In genomic region chr5:61604626-61605025, GRCh38 we compare ENCODE assay signal across 20 cellular contexts.
A peak's percentile ranks its signal among the peaks of the same experiment; 100 is the strongest.
DNase-seq lines count a peak whose midpoint lies in the region; ATAC-seq and TF ChIP-seq lines count a peak whose summit lies in the region.
"Had no signal": no experiment of that assay in that cellular context is flagged by ENCODE, and none has a peak within 500 bp of the region (broad histone marks: within the 10 kb centered on the region; RNA-seq: fewer than 3 reads in every experiment).

No MANE protein-coding gene starts in this region.

- H3K4me1 ChIP-seq in prostate gland (replicated peaks) (peaks cover 16% of the 10 kb centered on the region), tibial artery (peaks cover 1 to 18% (median 13%) of the 10 kb centered on the region in 4 donors)
- H3K4me1 ChIP-seq in CD8-positive, alpha-beta T cell (ENCODE audit: insufficient read depth, low read length), result no peaks in the 10 kb centered on the region

- TF ChIP-seq CTCF in VCaP (conservative IDR thresholded peaks at IDR 0.05), result no peak
- TF ChIP-seq CTCF in prostate gland (IDR thresholded peaks at IDR 0.05), result no peak
- no peak for TF ChIP-seq CTCF in tibial artery (IDR thresholded peaks at IDR 0.05)
- TF ChIP-seq CTCF in CD8-positive, alpha-beta T cell (IDR thresholded peaks at IDR 0.05), result no peak

- H3K36me3 Mint-ChIP-seq in CD8-positive, alpha-beta T cell, result no peaks in the 10 kb centered on the region

- peak; percentile 38 for DNase-seq in EL
- peak; percentile 11 for DNase-seq in iris pigment epithelial cell (ENCODE audit: low read depth)
- DNase-seq in prostate gland (ENCODE audit: low spot score), result peak; percentile 22
- no peak for DNase-seq in tibial artery
- no peak for DNase-seq in SKM-1 treated with dmso at 0.1 percent for 144 hours (lab: John Stamatoyannopoulos, UW; ENCODE audit: unreplicated experiment)
- DNase-seq in NCI-H1417 (lab: John Stamatoyannopoulos, UW), result no peak
- no peak for DNase-seq in CD8-positive, alpha-beta T cell
- DNase-seq: CD4-positive, alpha-beta T cell; GOT3; KG1; MM.1S; NCI-H1105 treated with DMSO at 0.1 percent for 48 hours; NCI-H2029; NCI-H2171 treated with DMSO at 0.1 percent for 48 hours; NCI-H82; Peyer's patch; SIG-M5 had no signal

- no peaks in the 10 kb centered on the region for H3K9me3 Mint-ChIP-seq in CD8-positive, alpha-beta T cell
- H3K9me3 Mint-ChIP-seq: CD4-positive, alpha-beta T cell had no signal

- H3K27ac Mint-ChIP-seq in CD8-positive, alpha-beta T cell, result no peak overlapping the region
- H3K27ac Mint-ChIP-seq: B cell; CD4-positive, alpha-beta T cell had no signal

- no peaks in the 10 kb centered on the region for H3K4me1 Mint-ChIP-seq in CD8-positive, alpha-beta T cell (ENCODE audit: low read depth)
- H3K4me1 Mint-ChIP-seq: B cell had no signal

- no peaks in the 10 kb centered on the region for H3K36me3 ChIP-seq in prostate gland
- no peaks in the 10 kb centered on the region for H3K36me3 ChIP-seq in tibial artery
- H3K36me3 ChIP-seq in CD8-positive, alpha-beta T cell (ENCODE audit: insufficient read depth, low read length), result no peaks in the 10 kb centered on the region
- H3K36me3 ChIP-seq: Peyer's patch had no signal

- peaks cover 9% of the 10 kb centered on the region for H3K27me3 Mint-ChIP-seq in CD8-positive, alpha-beta T cell (ENCODE audit: low read depth)

- H3K27ac ChIP-seq in VCaP (peak overlapping the region; percentile 41; the same call in 1 of the 2 replicates), prostate gland (no peak overlapping the region), tibial artery (no peak overlapping the region)
- no peak overlapping the region for H3K27ac ChIP-seq in CD8-positive, alpha-beta T cell (ENCODE audit: low read depth, low read length)
- H3K27ac ChIP-seq: HL-60, Peyer's patch had no signal

- intact Hi-C loops in prostate gland (cut with DNase I), result no loop called here
- intact Hi-C loops in tibial artery (cut with DNase I; ENCODE audit: low total_unique reads), result no loop called here
- intact Hi-C loops in CD8-positive, alpha-beta T cell (cut with DNase I, micrococcal nuclease), result no loop called here

- CTCF ChIA-PET in CD8-positive, alpha-beta T cell (lab: Charles Lee), result interaction anchor here (1.3 kb wide), 1 partner anchor 54 kb away, joined by 3 read pairs; no protein-coding TSS in a partner anchor

- H3K4me3 Mint-ChIP-seq in CD8-positive, alpha-beta T cell, result no peak overlapping the region
- H3K4me3 Mint-ChIP-seq: B cell; CD4-positive, alpha-beta T cell had no signal

- TF ChIP-seq POLR2A in prostate gland (IDR thresholded peaks at IDR 0.05), result no peak

- POLR2A ChIA-PET in CD8-positive, alpha-beta T cell (lab: Charles Lee), result no interaction called here

- WGBS in prostate gland, result 58% methylated on average over 5 of the region's 5 CpGs

- no peaks in the 10 kb centered on the region for H3K9me3 ChIP-seq in prostate gland
- no peaks in the 10 kb centered on the region for H3K9me3 ChIP-seq in tibial artery
- H3K9me3 ChIP-seq in CD8-positive, alpha-beta T cell (ENCODE audit: low read length), result no peaks in the 10 kb centered on the region
- H3K9me3 ChIP-seq: Peyer's patch had no signal

- H3K4me3 ChIP-seq in prostate gland (no peak overlapping the region), tibial artery (no peak overlapping the region)
- H3K4me3 ChIP-seq in CD8-positive, alpha-beta T cell (ENCODE audit: low read depth, low read length), result no peak overlapping the region
- H3K4me3 ChIP-seq: Peyer's patch had no signal

- ATAC-seq in CD8-positive, alpha-beta T cell, result no peak

- H3K27me3 ChIP-seq in prostate gland (replicated peaks; ENCODE audit: insufficient read depth) (no peaks in the 10 kb centered on the region), tibial artery (no peaks in the 10 kb centered on the region)
- no peaks in the 10 kb centered on the region for H3K27me3 ChIP-seq in CD8-positive, alpha-beta T cell (ENCODE audit: insufficient read depth, low read length)
- H3K27me3 ChIP-seq: Peyer's patch had no signal

Comparison
In these comparisons a context has a peak if more than half of its experiments do, and no peak if none do; other contexts are left out.
1. DNase-seq: peak in EL (single experiment), iris pigment epithelial cell (single experiment) and prostate gland (single experiment); none in tibial artery (0 of 2), SKM-1 treated with dmso at 0.1 percent for 144 hours (single experiment), NCI-H1417 (0 of 3) and CD8-positive, alpha-beta T cell (0 of 7).